8 cellular contexts compared by ENCODE assay signal in the genomic region with DNA sequence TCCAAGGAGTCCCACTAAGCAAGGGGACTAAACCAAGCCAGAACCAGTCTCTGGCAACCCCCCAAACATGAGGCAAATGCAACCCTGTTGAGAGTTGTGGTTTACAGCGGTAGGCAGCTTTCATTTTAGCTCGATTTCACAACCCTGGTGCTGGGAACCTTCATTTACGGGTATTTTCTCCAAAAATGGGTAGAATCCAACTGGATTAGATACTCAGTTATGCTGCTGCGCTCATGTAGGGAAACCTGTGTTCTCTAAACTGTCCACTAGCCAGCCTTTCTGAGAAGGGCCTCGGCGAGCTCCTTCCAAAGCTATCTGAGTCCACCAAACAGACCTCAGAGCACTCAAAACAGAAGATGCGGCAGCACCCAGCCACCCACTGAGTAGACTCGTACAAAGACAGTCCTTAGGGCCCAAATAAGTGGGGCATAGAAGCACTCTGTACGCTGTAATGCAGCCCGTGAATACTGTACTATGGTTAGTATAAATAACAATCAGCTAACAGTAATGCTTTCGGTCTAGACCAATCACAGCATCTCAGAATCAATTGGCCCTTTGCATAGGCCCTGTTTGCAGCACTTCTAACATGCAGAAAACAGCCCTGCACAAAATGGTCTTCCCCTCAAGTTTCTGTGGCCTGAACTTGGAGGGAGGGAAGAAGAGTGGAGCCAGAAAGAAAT.
A peak's percentile ranks its signal among the peaks of the same experiment; 100 is the strongest.
DNase-seq lines count a peak whose midpoint lies in the region; ATAC-seq and TF ChIP-seq lines count a peak whose summit lies in the region.

No MANE protein-coding gene starts in this region.

- peaks cover 93% of the 10 kb centered on the region for H3K4me1 Mint-ChIP-seq in T-helper 1 cell treated with Interleukin-12 subunit alpha and Interleukin-12 subunit beta and Interleukin-4 antibody, amounts not matched to agents 30 μg/mL and 1 μg/mL, for 36 hours (ENCODE audit: low read depth)

- H3K4me2 ChIP-seq in MM.1S (ENCODE audit: low read depth, low read length): no peak overlapping the region

- 62 to 71% methylated on average over 11 of the region's 11 CpGs for WGBS in tibial nerve, 2 donors

- TF ChIP-seq POLR2A in GM18951 (IDR thresholded peaks at IDR 0.05; ENCODE audit: extremely low read depth, insufficient read depth, insufficient read length) (peak; percentile 23), tibial nerve (IDR thresholded peaks at IDR 0.05) (no peak)

- in situ Hi-C loops in GM18951 (cut with MboI; ENCODE audit: low sequenced_read_pairs, unreplicated experiment): no loop called here

- DNase-seq in fibroblast of the conjunctiva (ENCODE audit: low read depth) (peak; percentile 67), tibial nerve (ENCODE audit: low spot score in 2 of 2) (peak in 1 of 2 donors; percentile 50), KG1 (lab: John Stamatoyannopoulos, UW) (no peak), omental fat pad (ENCODE audit: low spot score) (no peak), MM.1S (no peak)

- H3K27me3 Mint-ChIP-seq in T-helper 1 cell treated with Interleukin-12 subunit alpha and Interleukin-12 subunit beta and Interleukin-4 antibody, amounts not matched to agents 30 μg/mL and 1 μg/mL, for 36 hours (ENCODE audit: low read depth): no peaks in the 10 kb centered on the region

- H3K4me1 ChIP-seq in tibial nerve (peaks cover 0 to 62% (median 47%) of the 10 kb centered on the region in 4 donors), MM.1S (ENCODE audit: low read length) (no peaks in the 10 kb centered on the region)

- no peaks in the 10 kb centered on the region for H3K9me3 ChIP-seq in tibial nerve
- H3K9me3 ChIP-seq in MM.1S (replicated peaks; ENCODE audit: insufficient read depth, low read length): no peaks in the 10 kb centered on the region

- H3F3A ChIP-seq in MM.1S (ENCODE audit: insufficient read depth, low read length): no peaks in the 10 kb centered on the region

- no peak overlapping the region for H2AFZ ChIP-seq in MM.1S (ENCODE audit: low read length)

- no peaks in the 10 kb centered on the region for H3K79me2 ChIP-seq in MM.1S (ENCODE audit: low read length)

- no peak overlapping the region for H3K9ac ChIP-seq in MM.1S (ENCODE audit: low read length)

- H4K20me1 ChIP-seq in MM.1S (ENCODE audit: insufficient read depth, low read length): no peaks in the 10 kb centered on the region

- no peaks in the 10 kb centered on the region for H3K9me2 ChIP-seq in MM.1S (replicated peaks; ENCODE audit: insufficient read depth, low read length)

- H3K4me3 ChIP-seq in tibial nerve: no peak overlapping the region
- H3K4me3 ChIP-seq in MM.1S (ENCODE audit: low read length): no peak overlapping the region

- H3K9me3 Mint-ChIP-seq in T-helper 1 cell treated with Interleukin-12 subunit alpha and Interleukin-12 subunit beta and Interleukin-4 antibody, amounts not matched to agents 30 μg/mL and 1 μg/mL, for 36 hours: no peaks in the 10 kb centered on the region

- peak overlapping the region; percentile 98 for H3K27ac Mint-ChIP-seq in T-helper 1 cell treated with Interleukin-12 subunit alpha and Interleukin-12 subunit beta and Interleukin-4 antibody, amounts not matched to agents 30 μg/mL and 1 μg/mL, for 36 hours

- peak; percentile 72 for ATAC-seq in HG02938 (IDR thresholded peaks at IDR 0.05; ENCODE audit: unreplicated experiment)
- no peak for ATAC-seq in omental fat pad (ENCODE audit: low FRiP score)

- TF ChIP-seq EP300 in tibial nerve (IDR thresholded peaks at IDR 0.05): peak in 1 of 2 donors; percentile 68

- peaks cover 0 to 49% (median 20%) of the 10 kb centered on the region in 3 donors for H3K36me3 ChIP-seq in tibial nerve
- peaks cover 18% of the 10 kb centered on the region; the same call in 1 of the 2 replicates for H3K36me3 ChIP-seq in MM.1S (replicated peaks; ENCODE audit: insufficient read depth, low read length)

- TF ChIP-seq CTCF in tibial nerve (IDR thresholded peaks at IDR 0.05) (no peak), omental fat pad (IDR thresholded peaks at IDR 0.05) (no peak), MM.1S (IDR thresholded peaks at IDR 0.05; ENCODE audit: low read length) (no peak)

- H3K27me3 ChIP-seq in tibial nerve: no peaks in the 10 kb centered on the region
- H3K27me3 ChIP-seq in MM.1S (replicated peaks; ENCODE audit: insufficient read depth, low read length): no peaks in the 10 kb centered on the region

- H3K4me3 Mint-ChIP-seq in T-helper 1 cell treated with Interleukin-12 subunit alpha and Interleukin-12 subunit beta and Interleukin-4 antibody, amounts not matched to agents 30 μg/mL and 1 μg/mL, for 36 hours: peak overlapping the region; percentile 87

- H3K36me3 Mint-ChIP-seq in T-helper 1 cell treated with Interleukin-12 subunit alpha and Interleukin-12 subunit beta and Interleukin-4 antibody, amounts not matched to agents 30 μg/mL and 1 μg/mL, for 36 hours (ENCODE audit: low read depth): peaks cover 93% of the 10 kb centered on the region

- H3K27ac ChIP-seq in tibial nerve (peak overlapping the region; percentile 5 to 80 (median 58)), MM.1S (ENCODE audit: low read length) (no peak overlapping the region)
